Comparison of ENCODE assay signal across 9 cellular contexts in genomic region chr15:71575474-71576045, GRCh38.
DNase-seq lines count a peak whose midpoint lies in the region; ATAC-seq and TF ChIP-seq lines count a peak whose summit lies in the region.
"Had no signal": no experiment of that assay in that cellular context is flagged by ENCODE, and none has a peak within 500 bp of the region (broad histone marks: within the 10 kb centered on the region; RNA-seq: fewer than 3 reads in every experiment).

No MANE protein-coding gene starts in this region.

- DNase-seq in GM12864 (ENCODE audit: low read depth): no peak
- peak; percentile 8 for DNase-seq in NB4 (ENCODE audit: low read depth)
- peak; percentile 54 for DNase-seq in dermis blood vessel endothelial cell
- no peak for DNase-seq in sciatic nerve (ENCODE audit: low spot score)
- DNase-seq in head of caudate nucleus: no peak
- DNase-seq in hippocampal formation (lab: John Stamatoyannopoulos, UW): no peak
- no peak for DNase-seq in T-helper 17 cell
- DNase-seq: mesendoderm had no signal

- TF ChIP-seq CTCF in GM12864 (IDR thresholded peaks at IDR 0.05; ENCODE audit: low read depth, low read length, missing control alignments) (peak; percentile 50), NB4 (IDR thresholded peaks at IDR 0.05; ENCODE audit: low read depth, low read length) (peak; percentile 35)

- H3K4me3 ChIP-seq in GM12864 (ENCODE audit: low read depth, low read length): no peak overlapping the region
- no peak overlapping the region for H3K4me3 ChIP-seq in NB4 (ENCODE audit: low read depth, low read length)

- no peaks in the 10 kb centered on the region for H3K36me3 Mint-ChIP-seq in T-helper 17 cell (ENCODE audit: low read depth)

- no peak for TF ChIP-seq POLR2A in NB4 (IDR thresholded peaks at IDR 0.05; ENCODE audit: extremely low read depth, insufficient read length)

- intact Hi-C loops in sciatic nerve (cut with DNase I): no loop called here
- intact Hi-C loops in head of caudate nucleus (cut with DNase I): no loop called here

- peaks cover 63% of the 10 kb centered on the region for H3K27me3 Mint-ChIP-seq in T-helper 17 cell

- H3K4me1 Mint-ChIP-seq in T-helper 17 cell: no peaks in the 10 kb centered on the region
- H3K4me1 Mint-ChIP-seq: central memory CD8-positive, alpha-beta T cell had no signal

- H3K4me3 Mint-ChIP-seq in T-helper 17 cell: no peak overlapping the region
- H3K4me3 Mint-ChIP-seq: central memory CD8-positive, alpha-beta T cell had no signal

- ATAC-seq in sciatic nerve (peak; percentile 35), T-helper 17 cell (no peak)

- H3K27ac Mint-ChIP-seq in T-helper 17 cell: no peak overlapping the region

- no peaks in the 10 kb centered on the region for H3K9me3 ChIP-seq in T-helper 17 cell (ENCODE audit: control insufficient read depth, low read length, poor library complexity, severe bottlenecking)

Comparison
In these comparisons a context has a peak if more than half of its experiments do, and no peak if none do; other contexts are left out.
1. DNase-seq: peak in NB4 (single experiment) and dermis blood vessel endothelial cell (single experiment); none in GM12864 (single experiment), sciatic nerve (single experiment), head of caudate nucleus (0 of 42), hippocampal formation (0 of 2) and T-helper 17 cell (0 of 3).